1 cellular context compared by ENCODE assay signal in the genomic region with DNA sequence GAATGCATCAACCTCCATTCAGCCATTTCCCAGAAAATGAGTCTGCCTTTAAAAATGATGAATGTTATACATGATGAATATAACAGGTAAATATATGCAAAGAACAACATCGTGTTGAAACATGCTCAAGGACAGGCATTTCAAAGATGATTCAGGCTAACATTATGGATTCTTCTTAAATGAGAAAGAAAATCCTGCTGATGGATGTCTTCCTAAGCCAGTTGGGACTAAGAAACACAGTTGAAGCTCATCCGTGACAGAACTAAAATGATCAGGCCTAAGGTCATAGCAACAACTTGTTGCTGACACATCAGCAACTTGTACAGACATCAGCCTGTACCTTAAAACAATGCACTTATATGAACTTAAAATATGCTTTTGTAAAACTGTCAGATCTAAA.
TF ChIP-seq lines count a peak whose summit lies in the region.

No MANE protein-coding gene starts in this region.

TF ChIP-seq in SK-N-SH, 30 proteins besides CTCF, POLR2A, EP300 and RAD21 (continued from another document):
- TF ChIP-seq, protein P1, sequence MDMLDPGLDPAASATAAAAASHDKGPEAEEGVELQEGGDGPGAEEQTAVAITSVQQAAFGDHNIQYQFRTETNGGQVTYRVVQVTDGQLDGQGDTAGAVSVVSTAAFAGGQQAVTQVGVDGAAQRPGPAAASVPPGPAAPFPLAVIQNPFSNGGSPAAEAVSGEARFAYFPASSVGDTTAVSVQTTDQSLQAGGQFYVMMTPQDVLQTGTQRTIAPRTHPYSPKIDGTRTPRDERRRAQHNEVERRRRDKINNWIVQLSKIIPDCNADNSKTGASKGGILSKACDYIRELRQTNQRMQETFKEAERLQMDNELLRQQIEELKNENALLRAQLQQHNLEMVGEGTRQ (IDR thresholded peaks at IDR 0.05; ENCODE audit: borderline replicate concordance, low read depth, low read length) = no peak
- TF ChIP-seq POLR2AphosphoS5 (IDR thresholded peaks at IDR 0.05; ENCODE audit: low read depth, low read length) = no peak
- no peak for TF ChIP-seq TAF1 (IDR thresholded peaks at IDR 0.05; ENCODE audit: borderline replicate concordance, low read depth, low read length)
- TF ChIP-seq FOSL2 (IDR thresholded peaks at IDR 0.05; ENCODE audit: borderline replicate concordance, low read depth) = no peak
- TF ChIP-seq FOXM1 (IDR thresholded peaks at IDR 0.05; ENCODE audit: low read depth) = no peak
- TF ChIP-seq NRF1 (IDR thresholded peaks at IDR 0.05; ENCODE audit: low read depth, low read length) = no peak
- TF ChIP-seq IRF3 (IDR thresholded peaks at IDR 0.05; ENCODE audit: low read depth, low read length) = no peak
- TF ChIP-seq GABPA (IDR thresholded peaks at IDR 0.05; ENCODE audit: low read depth) = no peak
- TF ChIP-seq EZH2phosphoT487 (IDR thresholded peaks at IDR 0.05; ENCODE audit: borderline replicate concordance, low read depth) = no peak
TF ChIP-seq in SK-N-SH: peak in this region for 0.
